In genomic region chr13:113123226-113124150, GRCh38 we compare ENCODE assay signal across 12 cellular contexts. TPM values are rescaled to one million over a fixed set of nuclear protein-coding genes. Genes with fewer than 3 reads are reported as not detected.
DNase-seq lines count a peak whose midpoint lies in the region; ATAC-seq and TF ChIP-seq lines count a peak whose summit lies in the region.
"Had no signal": no experiment of that assay in that cellular context is flagged by ENCODE, and none has a peak within 500 bp of the region (broad histone marks: within the 10 kb centered on the region; RNA-seq: fewer than 3 reads in every experiment).

No MANE protein-coding gene starts in this region.

- peak overlapping the region; percentile 81 for H3K27ac Mint-ChIP-seq in type B pancreatic cell
- peak overlapping the region in 1 of 2 donors; percentile 69 for H3K27ac Mint-ChIP-seq in effector memory CD8-positive, alpha-beta T cell

- no peaks in the 10 kb centered on the region for H3K36me3 Mint-ChIP-seq in type B pancreatic cell
- H3K36me3 Mint-ChIP-seq in effector memory CD8-positive, alpha-beta T cell (ENCODE audit: insufficient read depth), result peaks cover 5% of the 10 kb centered on the region

- no peak overlapping the region; the same call in 1 of the 2 replicates for H3K4me3 ChIP-seq in WERI-Rb-1 (ENCODE audit: low read depth, low read length)
- H3K4me3 ChIP-seq in kidney epithelial cell (ENCODE audit: low read depth, low read length), result no peak overlapping the region
- H3K4me3 ChIP-seq: colonic mucosa had no signal

- H3K36me3 ChIP-seq in WERI-Rb-1, result no peaks in the 10 kb centered on the region
- no peaks in the 10 kb centered on the region for H3K36me3 ChIP-seq in kidney epithelial cell (ENCODE audit: control insufficient read depth, insufficient read depth, low read length)
- H3K36me3 ChIP-seq: colonic mucosa had no signal

- peaks cover 11% of the 10 kb centered on the region for H3K4me1 Mint-ChIP-seq in type B pancreatic cell (ENCODE audit: unreplicated experiment)
- H3K4me1 Mint-ChIP-seq in effector memory CD8-positive, alpha-beta T cell (ENCODE audit: low read depth in 2 of 2), result peaks cover 0 to 1% of the 10 kb centered on the region in 2 donors

- peaks cover 23% of the 10 kb centered on the region for H3K27me3 Mint-ChIP-seq in type B pancreatic cell
- H3K27me3 Mint-ChIP-seq in effector memory CD8-positive, alpha-beta T cell, result peaks cover 36 to 75% of the 10 kb centered on the region in 2 donors

- no peak for ATAC-seq in effector memory CD8-positive, alpha-beta T cell (replicated peaks)
- no peak for ATAC-seq in HG02623 (IDR thresholded peaks at IDR 0.05; ENCODE audit: unreplicated experiment)

- H3K4me3 Mint-ChIP-seq in type B pancreatic cell, result peak overlapping the region; percentile 77
- no peak overlapping the region for H3K4me3 Mint-ChIP-seq in effector memory CD8-positive, alpha-beta T cell

- no peaks in the 10 kb centered on the region for H3K9me3 Mint-ChIP-seq in type B pancreatic cell
- H3K9me3 Mint-ChIP-seq in effector memory CD8-positive, alpha-beta T cell, result no peaks in the 10 kb centered on the region

- TF ChIP-seq CTCF in WERI-Rb-1 (IDR thresholded peaks at IDR 0.05; ENCODE audit: low read depth, low read length) (peak; percentile 88), kidney epithelial cell (IDR thresholded peaks at IDR 0.05; ENCODE audit: insufficient read depth, low read length, poor library complexity, severe bottlenecking) (peak; percentile 19), type B pancreatic cell (conservative IDR thresholded peaks at IDR 0.05) (peak; percentile 27)

- no peaks in the 10 kb centered on the region for H3K9me3 ChIP-seq in WERI-Rb-1 (ENCODE audit: severe bottlenecking)
- H3K9me3 ChIP-seq: colonic mucosa had no signal

- peak overlapping the region; percentile 33 for H3K27ac ChIP-seq in WERI-Rb-1
- H3K27ac ChIP-seq: colonic mucosa had no signal

- DNase-seq in activated effector memory CD4-positive, alpha-beta T cell treated with anti-CD3 and anti-CD28 coated beads, Interleukin-2, amount 50 U/mL, for 16 hours, result peak; percentile 61
- no peak for DNase-seq in activated effector memory CD4-positive, alpha-beta T cell treated with Interleukin-2 at 50 U/mL for 16 hours
- DNase-seq in WERI-Rb-1 (peak; percentile 73), kidney epithelial cell (ENCODE audit: low read depth) (no peak), type B pancreatic cell (ENCODE audit: extremely low spot score, unreplicated experiment) (peak; percentile 68), NCI-H526 treated with DMSO at 0.1 percent for 48 hours (lab: John Stamatoyannopoulos, UW) (no peak)
- DNase-seq in effector memory CD8-positive, alpha-beta T cell, result no peak
- DNase-seq: NCI-H1048 had no signal

- H3K27me3 ChIP-seq in WERI-Rb-1 (ENCODE audit: insufficient read depth, low read depth, severe bottlenecking) (no peaks in the 10 kb centered on the region), kidney epithelial cell (ENCODE audit: control insufficient read depth, insufficient read depth, low read length) (peaks cover 12% of the 10 kb centered on the region)
- H3K27me3 ChIP-seq: colonic mucosa had no signal

RNA-seq across cellular contexts. Expression of gene F10, which starts 0.9 kb away (rescaled TPM):
- total RNA-seq in kidney epithelial cell (0.08 and 0.75 TPM in 2 replicates), type B pancreatic cell (ENCODE audit: low replicate concordance) (34.4 and 53.6 TPM in 2 replicates)
- total RNA-seq: Calu3, mononuclear cell had no signal

RNA-seq across cellular contexts. Expression of gene F7, which starts 17.9 kb away (rescaled TPM):
- total RNA-seq in kidney epithelial cell (0.38 and 0.55 TPM in 2 replicates), type B pancreatic cell (ENCODE audit: low replicate concordance) (3.0 and 5.3 TPM in 2 replicates)
- total RNA-seq: Calu3 had no signal

RNA-seq across cellular contexts. Expression of gene PROZ, which starts 35.0 kb away (rescaled TPM):
- total RNA-seq in kidney epithelial cell, result not detected in 2 replicates
- not detected in 2 replicates for total RNA-seq in type B pancreatic cell (ENCODE audit: low replicate concordance)
- total RNA-seq: Calu3, colonic mucosa had no signal

Comparison
In these comparisons a context has a peak if more than half of its experiments do, and no peak if none do; other contexts are left out.
1. DNase-seq: peak in activated effector memory CD4-positive, alpha-beta T cell treated with anti-CD3 and anti-CD28 coated beads, Interleukin-2, amount 50 U/mL, for 16 hours (single experiment), WERI-Rb-1 (single experiment) and type B pancreatic cell (single experiment); none in activated effector memory CD4-positive, alpha-beta T cell treated with Interleukin-2 at 50 U/mL for 16 hours (single experiment), kidney epithelial cell (single experiment), effector memory CD8-positive, alpha-beta T cell (0 of 3) and NCI-H526 treated with DMSO at 0.1 percent for 48 hours (single experiment).
2. CTCF ChIP-seq: peak in every context shown above with its lines; median percentile 88 in WERI-Rb-1; 27 in type B pancreatic cell; 19 in kidney epithelial cell.
3. RNA of gene F10, which starts 0.9 kb away (total RNA-seq): 34.4 to 53.6 TPM in type B pancreatic cell; 0.08 to 0.75 TPM in kidney epithelial cell; every median in the first group is over 10 times any median in the second.